ENCODE assay signal across 32 cellular contexts in the genomic region with DNA sequence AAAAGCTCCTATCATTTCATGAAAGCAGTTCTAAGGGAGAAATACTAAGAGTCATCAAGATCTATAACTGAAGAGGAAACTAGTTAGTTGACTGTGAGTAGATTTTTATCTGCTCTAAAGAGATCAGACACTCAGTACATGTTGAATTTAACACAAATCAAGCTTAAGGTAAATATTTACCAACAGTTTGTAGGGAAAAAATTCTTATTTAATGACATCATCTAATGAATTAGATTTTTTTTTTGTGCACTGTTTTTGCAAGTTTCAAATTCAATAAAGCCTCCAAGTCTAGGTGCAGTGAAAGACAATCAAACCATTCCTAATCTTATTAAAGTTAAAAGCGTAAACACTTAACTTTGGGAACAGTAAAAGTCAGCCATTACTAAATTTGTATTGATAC.
"Had no signal": no experiment of that assay in that cellular context is flagged by ENCODE, and none has a peak within 500 bp of the region (broad histone marks: within the 10 kb centered on the region; RNA-seq: fewer than 3 reads in every experiment).

No MANE protein-coding gene starts in this region.

- H3K4me1 ChIP-seq: neural progenitor cell, prostate gland, spleen, suprapubic skin, testis, tibial artery, transverse colon, upper lobe of right lung, uterus had no signal

- H2AFZ ChIP-seq: neural progenitor cell, parathyroid adenoma had no signal

- H3K9me3 ChIP-seq: ovary, prostate gland, testis, tibial artery, transverse colon, upper lobe of right lung, uterus had no signal

- H3K36me3 Mint-ChIP-seq: naive B cell; naive thymus-derived CD8-positive, alpha-beta T cell; natural killer cell treated with Interleukin-12 subunit alpha and Interleukin-12 subunit beta and Interleukin-15 and Interleukin-18, amount 100 ng/mL, for 72 hours; neural progenitor cell; stimulated activated memory B cell treated with anti-CD40 and anti-IgM and Interleukin-4, amounts not matched to agents 10 μg/mL and 1 μg/mL and 100 μg/mL, for 72 hours; type B pancreatic cell had no signal

- H3K27ac ChIP-seq: neural progenitor cell, ovary, parathyroid adenoma, prostate gland, skin epidermis, spleen, suprapubic skin, testis, tibial artery, transverse colon, upper lobe of right lung, uterus had no signal

- H3K27ac Mint-ChIP-seq: naive B cell; naive thymus-derived CD8-positive, alpha-beta T cell; natural killer cell treated with Interleukin-12 subunit alpha and Interleukin-12 subunit beta and Interleukin-15 and Interleukin-18, amount 100 ng/mL, for 72 hours; nephron progenitor cell; neural progenitor cell; stimulated activated memory B cell treated with anti-CD40 and anti-IgM and Interleukin-4, amounts not matched to agents 10 μg/mL and 1 μg/mL and 100 μg/mL, for 72 hours; stimulated activated naive CD8-positive, alpha-beta T cell treated with anti-CD3 and anti-CD28 coated beads, Interleukin-15, amount 100 ng/mL, for 72 hours; type B pancreatic cell had no signal

- H3K27me3 Mint-ChIP-seq: naive B cell; naive thymus-derived CD8-positive, alpha-beta T cell; natural killer cell treated with Interleukin-12 subunit alpha and Interleukin-12 subunit beta and Interleukin-15 and Interleukin-18, amount 100 ng/mL, for 72 hours; stimulated activated memory B cell treated with anti-CD40 and anti-IgM and Interleukin-4, amounts not matched to agents 10 μg/mL and 1 μg/mL and 100 μg/mL, for 72 hours; stimulated activated naive CD8-positive, alpha-beta T cell treated with anti-CD3 and anti-CD28 coated beads, Interleukin-15, amount 100 ng/mL, for 72 hours had no signal

- H3K36me3 ChIP-seq: neural progenitor cell, ovary, prostate gland, spleen, suprapubic skin, tibial artery, transverse colon, upper lobe of right lung, uterus had no signal

- H3K4me3 ChIP-seq: neural progenitor cell, ovary, prostate gland, skin epidermis, smooth muscle cell, spleen, suprapubic skin, testis, tibial artery, transverse colon, upper lobe of right lung, uterus had no signal

- ATAC-seq: naive thymus-derived CD8-positive, alpha-beta T cell; natural killer cell treated with Interleukin-12 subunit alpha and Interleukin-12 subunit beta and Interleukin-15 and Interleukin-18, amount 100 ng/mL, for 72 hours; right cardiac atrium; sciatic nerve; stimulated activated memory B cell treated with anti-CD40 and anti-IgM and Interleukin-4, amounts not matched to agents 10 μg/mL and 1 μg/mL and 100 μg/mL, for 72 hours; stimulated activated naive CD8-positive, alpha-beta T cell treated with anti-CD3 and anti-CD28 coated beads, Interleukin-15, amount 100 ng/mL, for 72 hours; stimulated activated naive CD8-positive, alpha-beta T cell treated with anti-CD3 and anti-CD28 coated beads, Interleukin-15, Interleukin-2, amounts not matched to agents 100 U/mL and 50 U/mL, for 24 hours; upper lobe of right lung had no signal

- H3K4me1 Mint-ChIP-seq: naive B cell; naive thymus-derived CD8-positive, alpha-beta T cell; nephron progenitor cell; neural progenitor cell; stimulated activated memory B cell treated with anti-CD40 and anti-IgM and Interleukin-4, amounts not matched to agents 10 μg/mL and 1 μg/mL and 100 μg/mL, for 72 hours; stimulated activated naive CD8-positive, alpha-beta T cell treated with anti-CD3 and anti-CD28 coated beads, Interleukin-15, amount 100 ng/mL, for 72 hours had no signal

- H3K4me2 ChIP-seq: neural progenitor cell, smooth muscle cell had no signal

- H3K4me3 Mint-ChIP-seq: naive B cell; naive thymus-derived CD8-positive, alpha-beta T cell; natural killer cell treated with Interleukin-12 subunit alpha and Interleukin-12 subunit beta and Interleukin-15 and Interleukin-18, amount 100 ng/mL, for 72 hours; nephron progenitor cell; neural progenitor cell; stimulated activated memory B cell treated with anti-CD40 and anti-IgM and Interleukin-4, amounts not matched to agents 10 μg/mL and 1 μg/mL and 100 μg/mL, for 72 hours; stimulated activated naive CD8-positive, alpha-beta T cell treated with anti-CD3 and anti-CD28 coated beads, Interleukin-15, amount 100 ng/mL, for 72 hours; type B pancreatic cell had no signal

- DNase-seq: naive B cell; naive thymus-derived CD8-positive, alpha-beta T cell; nephron progenitor cell; occipital lobe; ovary; posterior cingulate gyrus; right cardiac atrium; spleen; stimulated activated CD4-positive, alpha-beta T cell treated with anti-CD3 and anti-CD28 coated beads, Interleukin-12 subunit alpha, Interleukin-12 subunit beta, amount 100 ng/mL, for 4 hours; stimulated activated CD4-positive, alpha-beta T cell treated with anti-CD3 and anti-CD28 coated beads, Interleukin-1b, Interleukin-23, amount 100 ng/mL, for 48 hours; stimulated activated CD4-positive, alpha-beta T cell treated with anti-CD3 and anti-CD28 coated beads, Interleukin-4, amount 100 ng/mL, for 1 hour; stimulated activated CD4-positive, alpha-beta T cell treated with anti-CD3 and anti-CD28 coated beads, Interleukin-4, amount 100 ng/mL, for 4 hours; stimulated activated CD8-positive, alpha-beta memory T cell treated with anti-CD3 and anti-CD28 coated beads, Interleukin-4, amount 100 ng/mL, for 48 hours; stimulated activated naive CD4-positive, alpha-beta T cell; stimulated activated naive CD8-positive, alpha-beta T cell treated with anti-CD3 and anti-CD28 coated beads, Interleukin-15, amount 100 ng/mL, for 72 hours; stimulated activated naive CD8-positive, alpha-beta T cell treated with anti-CD3 and anti-CD28 coated beads, Interleukin-15, Interleukin-2, amounts not matched to agents 100 U/mL and 50 U/mL, for 24 hours; substantia nigra; testis; tibial artery; transverse colon; upper lobe of right lung; uterus had no signal

- H3K79me2 ChIP-seq: parathyroid adenoma had no signal

- H3K9ac ChIP-seq: neural progenitor cell, parathyroid adenoma had no signal

- H3K27me3 ChIP-seq: neural progenitor cell, ovary, spleen, suprapubic skin, testis, tibial artery, transverse colon, upper lobe of right lung, uterus had no signal
